ENCODE assay signal across 10 cellular contexts in the genomic region with DNA sequence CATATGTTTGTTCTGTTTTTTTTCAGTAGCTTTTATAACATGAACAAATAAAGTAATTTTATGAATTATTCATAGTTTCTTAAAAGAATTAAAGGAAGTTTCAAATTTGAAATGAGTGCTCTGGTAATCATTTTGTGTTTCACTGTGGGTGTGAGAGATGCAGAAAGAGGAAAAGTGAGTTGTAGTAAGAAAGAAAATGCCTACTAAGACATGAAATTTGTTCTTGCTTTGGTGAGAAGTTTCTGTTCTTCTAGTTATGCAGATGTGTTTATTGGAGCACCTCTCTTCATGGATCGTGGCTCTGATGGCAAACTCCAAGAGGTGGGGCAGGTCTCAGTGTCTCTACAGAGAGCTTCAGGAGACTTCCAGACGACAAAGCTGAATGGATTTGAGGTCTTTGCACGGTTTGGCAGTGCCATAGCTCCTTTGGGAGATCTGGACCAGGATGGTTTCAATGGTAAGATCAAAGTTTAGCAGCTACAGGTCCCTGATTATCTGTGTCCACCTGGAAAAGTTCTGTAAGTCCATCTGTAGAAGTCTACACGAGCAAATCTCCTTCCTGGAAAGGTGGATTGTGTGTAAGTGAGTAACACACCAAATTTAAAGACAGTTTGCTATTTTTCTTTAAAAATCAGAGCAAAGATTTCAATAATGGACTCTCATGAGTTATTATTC. TPM values are rescaled to one million over a fixed set of nuclear protein-coding genes. Genes with fewer than 3 reads are reported as not detected.
A peak's percentile ranks its signal among the peaks of the same experiment; 100 is the strongest.
DNase-seq lines count a peak whose midpoint lies in the region; ATAC-seq, FAIRE-seq and TF ChIP-seq lines count a peak whose summit lies in the region.
"Had no signal": no experiment of that assay in that cellular context is flagged by ENCODE, and none has a peak within 500 bp of the region (broad histone marks: within the 10 kb centered on the region; RNA-seq: fewer than 3 reads in every experiment).

No MANE protein-coding gene starts in this region.

- no peak overlapping the region for H3K4me3 ChIP-seq in smooth muscle cell

- no peak overlapping the region for H3K4me3 Mint-ChIP-seq in activated T-cell treated with anti-CD3 and anti-CD28 coated beads, Interleukin-2, amount 50 U/mL, for 24 hours

- peaks cover 28% of the 10 kb centered on the region for H3F3A ChIP-seq in smooth muscle cell (ENCODE audit: low read depth)

- H3K9ac ChIP-seq in smooth muscle cell (ENCODE audit: low read depth), result no peak overlapping the region

- peak overlapping the region; percentile 59 for H3K27ac Mint-ChIP-seq in activated T-cell treated with anti-CD3 and anti-CD28 coated beads, Interleukin-2, amount 50 U/mL, for 24 hours

- H3K9me3 ChIP-seq in smooth muscle cell (replicated peaks; ENCODE audit: low read depth), result no peaks in the 10 kb centered on the region
- H3K9me3 ChIP-seq: neutrophil had no signal

- peak overlapping the region; percentile 47 for H3K27ac ChIP-seq in smooth muscle cell (ENCODE audit: low read depth)
- H3K27ac ChIP-seq: neutrophil had no signal

- no peak for DNase-seq in activated T-cell treated with anti-CD3 and anti-CD28 coated beads, Interleukin-2, amount 50 U/mL, for 24 hours
- no peak for DNase-seq in activated T-cell treated with anti-CD3 and anti-CD28 coated beads for 4 hours
- no peak for DNase-seq in smooth muscle cell (lab: John Stamatoyannopoulos, UW; ENCODE audit: unreplicated experiment)
- no peak for DNase-seq in T-helper 2 cell
- DNase-seq in NCI-H2029 treated with DMSO at 0.1 percent for 48 hours (lab: John Stamatoyannopoulos, UW), result no peak
- DNase-seq in GM19238 (ENCODE audit: insufficient read length, low spot score), result no peak
- DNase-seq: stimulated activated CD4-positive, alpha-beta T cell treated with anti-CD3 and anti-CD28 coated beads, Interleukin-2, amount 100 ng/mL, for 48 hours had no signal

- WGBS in smooth muscle cell (ENCODE audit: low lambda C conversion rate), result 87% methylated on average over 4 of the region's 4 CpGs

- peaks cover 27% of the 10 kb centered on the region for H3K4me1 Mint-ChIP-seq in activated T-cell treated with anti-CD3 and anti-CD28 coated beads, Interleukin-2, amount 50 U/mL, for 24 hours (ENCODE audit: low read depth)

- H3K79me2 ChIP-seq in smooth muscle cell (ENCODE audit: low read depth), result peaks cover 17% of the 10 kb centered on the region

- H3K27me3 ChIP-seq in smooth muscle cell (ENCODE audit: low read depth), result no peaks in the 10 kb centered on the region
- H3K27me3 ChIP-seq: neutrophil had no signal

- peaks cover 37% of the 10 kb centered on the region for H3K36me3 Mint-ChIP-seq in activated T-cell treated with anti-CD3 and anti-CD28 coated beads, Interleukin-2, amount 50 U/mL, for 24 hours (ENCODE audit: low read depth)

- no peaks in the 10 kb centered on the region for H3K9me3 Mint-ChIP-seq in activated T-cell treated with anti-CD3 and anti-CD28 coated beads, Interleukin-2, amount 50 U/mL, for 24 hours

- no peaks in the 10 kb centered on the region for H3K4me1 ChIP-seq in smooth muscle cell (ENCODE audit: low read depth)

- H3K27me3 Mint-ChIP-seq in activated T-cell treated with anti-CD3 and anti-CD28 coated beads, Interleukin-2, amount 50 U/mL, for 24 hours, result no peaks in the 10 kb centered on the region

- no peak overlapping the region for H3K4me2 ChIP-seq in smooth muscle cell

- FAIRE-seq in TTC549 (lab: Jason Lieb, UNC), result peak; percentile 68

- H3K36me3 ChIP-seq in smooth muscle cell (ENCODE audit: low read depth), result peaks cover 54% of the 10 kb centered on the region

- no peak overlapping the region for H2AFZ ChIP-seq in smooth muscle cell (ENCODE audit: low read depth)

- no peak for TF ChIP-seq CTCF in smooth muscle cell (IDR thresholded peaks at IDR 0.05; ENCODE audit: borderline replicate concordance, insufficient read depth, poor library complexity, severe bottlenecking)

- H4K20me1 ChIP-seq in smooth muscle cell (ENCODE audit: low read depth), result peaks cover 5% of the 10 kb centered on the region

- ATAC-seq in HG02885 (IDR thresholded peaks at IDR 0.05; ENCODE audit: poor library complexity, unreplicated experiment), result peak; percentile 34

RNA-seq across cellular contexts. Expression of gene ITGAV, which starts 51.4 kb away (rescaled TPM):
- total RNA-seq in smooth muscle cell, result 360 and 467 TPM in 2 replicates
- 70.8 and 78.3 TPM in 2 replicates for polyA plus RNA-seq in smooth muscle cell

RNA-seq across cellular contexts. Expression of gene FAM171B, which starts 52.6 kb away (rescaled TPM):
- 13.9 TPM in 2 replicates for total RNA-seq in smooth muscle cell
- polyA plus RNA-seq in smooth muscle cell, result 1.3 and 2.9 TPM in 2 replicates
